ENCODE assay signal across 8 cellular contexts in the genomic region with DNA sequence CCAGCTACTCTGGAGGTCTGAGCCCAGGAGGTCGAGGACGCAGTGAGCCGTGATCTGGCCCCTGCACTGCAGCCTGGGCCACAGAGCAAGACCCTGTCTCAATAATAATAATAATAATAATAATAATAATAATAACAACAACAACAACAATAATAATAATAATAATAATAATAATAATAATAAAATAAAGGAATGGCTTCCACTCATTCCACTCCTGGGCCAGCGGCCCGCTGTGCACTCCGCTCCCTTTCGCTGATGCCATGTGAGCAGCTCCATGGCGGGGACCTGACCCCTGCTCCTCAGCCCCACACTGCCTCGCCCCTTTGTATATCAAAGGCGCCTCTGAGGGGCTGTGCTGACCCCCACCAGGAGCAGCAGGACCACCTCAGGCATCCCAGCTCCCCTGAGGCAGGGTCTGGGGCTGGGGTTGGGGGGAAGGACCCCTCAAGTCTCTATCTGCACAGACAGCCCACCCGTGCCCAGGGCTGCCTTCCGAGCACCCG. TPM values are rescaled to one million over a fixed set of nuclear protein-coding genes. Genes with fewer than 3 reads are reported as not detected.
A peak's percentile ranks its signal among the peaks of the same experiment; 100 is the strongest.
DNase-seq lines count a peak whose midpoint lies in the region; TF ChIP-seq lines count a peak whose summit lies in the region.

No MANE protein-coding gene starts in this region.

- TF ChIP-seq EP300 in neural cell (conservative IDR thresholded peaks at IDR 0.05; ENCODE audit: poor library complexity, severe bottlenecking), result no peak

- TF ChIP-seq CTCF in colonic mucosa (IDR thresholded peaks at IDR 0.05), result no peak
- TF ChIP-seq CTCF in neural cell (IDR thresholded peaks at IDR 0.05; ENCODE audit: poor library complexity, severe bottlenecking), result no peak
- TF ChIP-seq CTCF in GM10266 (IDR thresholded peaks at IDR 0.05; ENCODE audit: control insufficient read depth, insufficient read depth, low read depth, missing control alignments), result no peak

- no peak for DNase-seq in Jurkat, Clone E6-1 (ENCODE audit: low read depth, low spot score)
- DNase-seq in colonic mucosa (no peak), GM10266 (ENCODE audit: extremely low spot score) (no peak), NCI-H2029 (lab: John Stamatoyannopoulos, UW) (no peak), HuH-7.5 (ENCODE audit: low spot score) (no peak), OCI-M1 (lab: John Stamatoyannopoulos, UW) (no peak)

- peak overlapping the region in 10 of 11 experiments; percentile 24 to 71 (median 52); a peak in 16 of 22 replicates for H3K27ac ChIP-seq in BLaER1 treated with 17β-estradiol and CSF1 and Interleukin-3, amounts not matched to agents 10 nM and 100 nM
- H3K27ac ChIP-seq in colonic mucosa (peak overlapping the region; percentile 52), neural cell (ENCODE audit: low read length) (peak overlapping the region; percentile 91)

- intact Hi-C loops in colonic mucosa (cut with DNase I), result loop anchor here (1.0 kb wide), 1 partner anchor 40 kb away; no protein-coding TSS in a partner anchor

- H3K36me3 ChIP-seq in BLaER1 treated with 17β-estradiol and CSF1 and Interleukin-3, amounts not matched to agents 10 nM and 100 nM, result peaks cover 0 to 34% (median 10%) of the 10 kb centered on the region in 11 experiments; a peak in 14 of 22 replicates
- H3K36me3 ChIP-seq in colonic mucosa (no peaks in the 10 kb centered on the region), neural cell (ENCODE audit: insufficient read depth, low read length) (no peaks in the 10 kb centered on the region)

- peak overlapping the region; percentile 50 to 100 (median 69) for H3K9ac ChIP-seq in BLaER1 treated with 17β-estradiol and CSF1 and Interleukin-3, amounts not matched to agents 10 nM and 100 nM
- H3K9ac ChIP-seq in colonic mucosa (ENCODE audit: low read depth in 2 of 2, low read length in 2 of 2) (peak overlapping the region; percentile 78 to 85), neural cell (ENCODE audit: low read length) (peak overlapping the region; percentile 89)

- peaks cover 71 to 91% (median 86%) of the 10 kb centered on the region in 10 experiments for H3K4me1 ChIP-seq in BLaER1 treated with 17β-estradiol and CSF1 and Interleukin-3, amounts not matched to agents 10 nM and 100 nM
- H3K4me1 ChIP-seq in colonic mucosa, result peaks cover 24% of the 10 kb centered on the region

- H3F3A ChIP-seq in neural cell (ENCODE audit: insufficient read depth, low read length, poor library complexity, severe bottlenecking), result no peaks in the 10 kb centered on the region

- TF ChIP-seq RAD21 in neural cell (conservative IDR thresholded peaks at IDR 0.05), result no peak

- no peaks in the 10 kb centered on the region for H3K9me2 ChIP-seq in neural cell (ENCODE audit: insufficient read depth, low read length)

- peak overlapping the region; percentile 26 to 58 (median 42); a peak in 18 of 20 replicates for H3K4me3 ChIP-seq in BLaER1 treated with 17β-estradiol and CSF1 and Interleukin-3, amounts not matched to agents 10 nM and 100 nM
- H3K4me3 ChIP-seq in Jurkat, Clone E6-1 (ENCODE audit: low read length), result peak overlapping the region; percentile 41
- H3K4me3 ChIP-seq in colonic mucosa (peak overlapping the region; percentile 29), neural cell (ENCODE audit: low read length) (peak overlapping the region; percentile 67)

- peak overlapping the region; percentile 80 to 99 (median 97) for H3K4me2 ChIP-seq in BLaER1 treated with 17β-estradiol and CSF1 and Interleukin-3, amounts not matched to agents 10 nM and 100 nM
- peak overlapping the region; percentile 76 for H3K4me2 ChIP-seq in neural cell (ENCODE audit: low read length)

- no peaks in the 10 kb centered on the region for H3K27me3 ChIP-seq in BLaER1 treated with 17β-estradiol and CSF1 and Interleukin-3, amounts not matched to agents 10 nM and 100 nM
- H3K27me3 ChIP-seq in colonic mucosa, result no peaks in the 10 kb centered on the region
- no peaks in the 10 kb centered on the region for H3K27me3 ChIP-seq in neural cell (ENCODE audit: insufficient read depth, low read depth, low read length)

- peaks cover 74 to 98% (median 94%) of the 10 kb centered on the region in 11 experiments for H4K20me1 ChIP-seq in BLaER1 treated with 17β-estradiol and CSF1 and Interleukin-3, amounts not matched to agents 10 nM and 100 nM
- H4K20me1 ChIP-seq in neural cell (ENCODE audit: insufficient read depth), result no peaks in the 10 kb centered on the region

- peak overlapping the region; percentile 70 for H2AFZ ChIP-seq in neural cell (ENCODE audit: low read depth, low read length)

- peaks cover 90% of the 10 kb centered on the region for H3K79me2 ChIP-seq in neural cell (replicated peaks; ENCODE audit: insufficient read depth, low read length)

- no peaks in the 10 kb centered on the region for H3K9me3 ChIP-seq in BLaER1 treated with 17β-estradiol and CSF1 and Interleukin-3, amounts not matched to agents 10 nM and 100 nM (replicated peaks in 1 of 11)
- H3K9me3 ChIP-seq in colonic mucosa, result no peaks in the 10 kb centered on the region
- no peaks in the 10 kb centered on the region for H3K9me3 ChIP-seq in neural cell (ENCODE audit: low read length)

TF ChIP-seq in neural cell, 6 proteins besides CTCF, POLR2A, EP300 and RAD21:
- TF ChIP-seq, protein P1, sequence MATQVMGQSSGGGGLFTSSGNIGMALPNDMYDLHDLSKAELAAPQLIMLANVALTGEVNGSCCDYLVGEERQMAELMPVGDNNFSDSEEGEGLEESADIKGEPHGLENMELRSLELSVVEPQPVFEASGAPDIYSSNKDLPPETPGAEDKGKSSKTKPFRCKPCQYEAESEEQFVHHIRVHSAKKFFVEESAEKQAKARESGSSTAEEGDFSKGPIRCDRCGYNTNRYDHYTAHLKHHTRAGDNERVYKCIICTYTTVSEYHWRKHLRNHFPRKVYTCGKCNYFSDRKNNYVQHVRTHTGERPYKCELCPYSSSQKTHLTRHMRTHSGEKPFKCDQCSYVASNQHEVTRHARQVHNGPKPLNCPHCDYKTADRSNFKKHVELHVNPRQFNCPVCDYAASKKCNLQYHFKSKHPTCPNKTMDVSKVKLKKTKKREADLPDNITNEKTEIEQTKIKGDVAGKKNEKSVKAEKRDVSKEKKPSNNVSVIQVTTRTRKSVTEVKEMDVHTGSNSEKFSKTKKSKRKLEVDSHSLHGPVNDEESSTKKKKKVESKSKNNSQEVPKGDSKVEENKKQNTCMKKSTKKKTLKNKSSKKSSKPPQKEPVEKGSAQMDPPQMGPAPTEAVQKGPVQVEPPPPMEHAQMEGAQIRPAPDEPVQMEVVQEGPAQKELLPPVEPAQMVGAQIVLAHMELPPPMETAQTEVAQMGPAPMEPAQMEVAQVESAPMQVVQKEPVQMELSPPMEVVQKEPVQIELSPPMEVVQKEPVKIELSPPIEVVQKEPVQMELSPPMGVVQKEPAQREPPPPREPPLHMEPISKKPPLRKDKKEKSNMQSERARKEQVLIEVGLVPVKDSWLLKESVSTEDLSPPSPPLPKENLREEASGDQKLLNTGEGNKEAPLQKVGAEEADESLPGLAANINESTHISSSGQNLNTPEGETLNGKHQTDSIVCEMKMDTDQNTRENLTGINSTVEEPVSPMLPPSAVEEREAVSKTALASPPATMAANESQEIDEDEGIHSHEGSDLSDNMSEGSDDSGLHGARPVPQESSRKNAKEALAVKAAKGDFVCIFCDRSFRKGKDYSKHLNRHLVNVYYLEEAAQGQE (IDR thresholded peaks at IDR 0.05; ENCODE audit: borderline replicate concordance), result no peak
- TF ChIP-seq POLR2AphosphoS5 (IDR thresholded peaks at IDR 0.05) (no peak), EZH2 (IDR thresholded peaks at IDR 0.05; ENCODE audit: borderline replicate concordance, insufficient read depth, low read length, poor library complexity, severe bottlenecking) (no peak), TAF1 (IDR thresholded peaks at IDR 0.05; ENCODE audit: low read depth) (no peak), MXI1 (conservative IDR thresholded peaks at IDR 0.05; ENCODE audit: poor library complexity, severe bottlenecking) (no peak), SMC3 (conservative IDR thresholded peaks at IDR 0.05; ENCODE audit: poor library complexity) (no peak)

RNA-seq across cellular contexts. Expression of a gene that starts 20.0 kb away (rescaled TPM):
- 0.73 TPM for polyA plus RNA-seq in Jurkat, Clone E6-1 (2012; ENCODE audit: insufficient read depth, insufficient read length)
- total RNA-seq in colonic mucosa, result 1 to 10 TPM; 4.6 to 4.8 TPM
- not detected in 2 replicates for polyA plus RNA-seq in neural cell
- polyA minus RNA-seq in neural cell, result not detected in 2 replicates

RNA-seq across cellular contexts. Expression of a gene that starts 22.6 kb away (rescaled TPM):
- polyA plus RNA-seq in Jurkat, Clone E6-1 (2012; ENCODE audit: insufficient read depth, insufficient read length), result 36.5 TPM
- 10 to 100 TPM; 24.2 to 39.7 TPM for total RNA-seq in colonic mucosa
- 174 and 253 TPM in 2 replicates for polyA plus RNA-seq in neural cell
- 152 and 161 TPM in 2 replicates for polyA minus RNA-seq in neural cell
